ENCODE assay signal across 1 cellular context in genomic region chr12:95003213-95003920, GRCh38.
TF ChIP-seq lines count a peak whose summit lies in the region.

NDUFA12 (minus strand) TSS chr12:95003697; CDS start chr12:95003680, 17 bp downstream.

TF ChIP-seq in K562, 482 proteins besides CTCF, POLR2A, EP300 and RAD21 (continued from another document and continues in another):
- TF ChIP-seq E2F1 (CRISPR knock-in tag; IDR thresholded peaks at IDR 0.05) (no peak), TCFL5 (CRISPR knock-in tag; conservative IDR thresholded peaks at IDR 0.05) (no peak), TEAD2 (tag; IDR thresholded peaks at IDR 0.05) (no peak), RBM39 (optimal IDR thresholded peaks at IDR 0.05; ENCODE audit: low read depth, low read length) (no peak), EP400 (IDR thresholded peaks at IDR 0.05) (peak; percentile 80), SRSF9 (IDR thresholded peaks at IDR 0.05; ENCODE audit: borderline replicate concordance, low read depth, low read length) (no peak), ZNF12 (CRISPR knock-in tag; IDR thresholded peaks at IDR 0.05) (no peak), UBTF (IDR thresholded peaks at IDR 0.05; ENCODE audit: borderline replicate concordance in 1 of 2, low read depth in 2 of 2, low read length in 2 of 2) (0 out of 4 replicates have a peak, but pooled peaks of 1 of the 2 experiments have one; percentile 27), SFPQ (IDR thresholded peaks at IDR 0.05; ENCODE audit: low read depth, low read length) (no peak), CREB3 (tag; conservative IDR thresholded peaks at IDR 0.05; ENCODE audit: low read depth) (peak; percentile 58; the same call in 1 of the 2 replicates), CREB1 (IDR thresholded peaks at IDR 0.05) (0 out of 2 replicates have a peak, but pooled peaks have one; percentile 3), CREB1 (CRISPR knock-in tag; IDR thresholded peaks at IDR 0.05) (peak; percentile 27; the same call in 1 of the 2 replicates), SIN3A (IDR thresholded peaks at IDR 0.05; ENCODE audit: borderline replicate concordance in 2 of 2, control insufficient read depth in 1 of 2, low read depth in 2 of 2, low read length in 2 of 2) (peak in 1 of 2 experiments; percentile 67; a peak in 1 of 4 replicates), USF2 (CRISPR knock-in tag; IDR thresholded peaks at IDR 0.05) (no peak), RBFOX2 (IDR thresholded peaks at IDR 0.05; ENCODE audit: low read depth, low read length) (peak; percentile 94), BRD4 (IDR thresholded peaks at IDR 0.05) (no peak), NKRF (IDR thresholded peaks at IDR 0.05; ENCODE audit: borderline replicate concordance) (peak; percentile 49; the same call in 1 of the 2 replicates), GTF2A2 (tag; IDR thresholded peaks at IDR 0.05) (no peak), ELK1 (CRISPR knock-in tag; IDR thresholded peaks at IDR 0.05) (no peak), ZNF282 (CRISPR knock-in tag; IDR thresholded peaks at IDR 0.05) (no peak), HES1 (IDR thresholded peaks at IDR 0.05; ENCODE audit: low read depth) (no peak), ZNF175 (CRISPR knock-in tag; IDR thresholded peaks at IDR 0.05; ENCODE audit: low read depth) (no peak), SREBF2 (CRISPR knock-in tag; IDR thresholded peaks at IDR 0.05) (no peak), NEUROD1 (IDR thresholded peaks at IDR 0.05; ENCODE audit: borderline replicate concordance, low read depth, low read length, partially characterized antibody) (no peak), SRF (CRISPR knock-in tag; IDR thresholded peaks at IDR 0.05) (peak in 1 of 2 experiments; percentile 74; a peak in 2 of 4 replicates), PCBP1 (IDR thresholded peaks at IDR 0.05; ENCODE audit: low read depth, low read length, poor library complexity, severe bottlenecking) (no peak), ZNF274 (IDR thresholded peaks at IDR 0.05; ENCODE audit: borderline replicate concordance, low read depth, low read length) (no peak), SMARCB1 (IDR thresholded peaks at IDR 0.05; ENCODE audit: insufficient read length, low read depth) (no peak), HNRNPLL (IDR thresholded peaks at IDR 0.05; ENCODE audit: low read depth, low read length, poor library complexity, severe bottlenecking) (peak; percentile 25), CC2D1A (IDR thresholded peaks at IDR 0.05) (no peak), ESRRA (IDR thresholded peaks at IDR 0.05; ENCODE audit: borderline replicate concordance, low read depth) (peak; percentile 94), YY1 (IDR thresholded peaks at IDR 0.05; ENCODE audit: borderline replicate concordance in 1 of 3, control insufficient read depth in 1 of 3, extremely low read depth in 1 of 3, insufficient read depth in 3 of 3, insufficient read length in 1 of 3, insufficient replicate concordance in 2 of 3, low read depth in 1 of 3, low read length in 2 of 3) (peak; percentile 58 to 96 (median 90)), TFAP4 (CRISPR knock-in tag; IDR thresholded peaks at IDR 0.05; ENCODE audit: borderline replicate concordance) (peak; percentile 65; the same call in 1 of the 2 replicates), NONO (IDR thresholded peaks at IDR 0.05; ENCODE audit: low read depth in 2 of 2, low read length in 1 of 2) (no peak), ZBTB11 (CRISPR knock-in tag; IDR thresholded peaks at IDR 0.05) (peak; percentile 86 to 99 (median 97)), NR4A1 (CRISPR knock-in tag; IDR thresholded peaks at IDR 0.05) (no peak), NR4A1 (tag; IDR thresholded peaks at IDR 0.05) (no peak), TBL1XR1 (IDR thresholded peaks at IDR 0.05; ENCODE audit: low read length in 2 of 2) (no peak; a peak in 1 of 4 replicates), BRCA1 (IDR thresholded peaks at IDR 0.05) (no peak), BRCA1 (CRISPR knock-in tag; IDR thresholded peaks at IDR 0.05) (no peak), NCOA1 (IDR thresholded peaks at IDR 0.05; ENCODE audit: low read depth) (peak; percentile 90), TAF9B (IDR thresholded peaks at IDR 0.05; ENCODE audit: partially characterized antibody) (peak; percentile 96), SMARCC2 (IDR thresholded peaks at IDR 0.05; ENCODE audit: low read depth) (no peak), ZBTB1 (CRISPR knock-in tag; IDR thresholded peaks at IDR 0.05; ENCODE audit: borderline replicate concordance, low read depth) (no peak), ATF6 (CRISPR knock-in tag; IDR thresholded peaks at IDR 0.05) (no peak; the same call in 1 of the 2 replicates)
